8 cellular contexts compared by ENCODE assay signal in genomic region chr19:12995596-12996541, GRCh38. TPM values are rescaled to one million over a fixed set of nuclear protein-coding genes. Genes with fewer than 3 reads are reported as not detected.
DNase-seq lines count a peak whose midpoint lies in the region; TF ChIP-seq lines count a peak whose summit lies in the region.

No MANE protein-coding gene starts in this region.

- H3K27me3 ChIP-seq in ACC112 (ENCODE audit: insufficient read depth, low read length) (no peaks in the 10 kb centered on the region), GM23248 (replicated peaks; ENCODE audit: insufficient read depth) (no peaks in the 10 kb centered on the region), adipocyte (replicated peaks; ENCODE audit: control insufficient read depth, insufficient read depth, low read length) (no peaks in the 10 kb centered on the region), smooth muscle cell (ENCODE audit: low read depth) (peaks cover 63% of the 10 kb centered on the region)

- in situ Hi-C loops in GM23248 (cut with MboI), result no loop called here

- no peaks in the 10 kb centered on the region for H3K36me3 ChIP-seq in ACC112 (ENCODE audit: insufficient read depth, low read length)
- H3K36me3 ChIP-seq in GM23248 (ENCODE audit: low read depth), result 0 out of 2 replicates have a peak, but pooled peaks cover 4% of the 10 kb centered on the region
- peaks cover 6% of the 10 kb centered on the region for H3K36me3 ChIP-seq in adipocyte (ENCODE audit: control insufficient read depth, insufficient read depth, low read length, severe bottlenecking)
- no peaks in the 10 kb centered on the region for H3K36me3 ChIP-seq in smooth muscle cell (ENCODE audit: low read depth)

- DNase-seq in GM23248, result peak; percentile 59
- DNase-seq in adipocyte (ENCODE audit: low read depth), result peak; percentile 56
- DNase-seq in smooth muscle cell (lab: John Stamatoyannopoulos, UW; ENCODE audit: unreplicated experiment), result no peak
- no peak for DNase-seq in NCI-H524 treated with DMSO at 0.1 percent for 48 hours (lab: John Stamatoyannopoulos, UW)
- DNase-seq in pons (ENCODE audit: low spot score), result no peak
- no peak for DNase-seq in NCI-H2196 treated with DMSO at 0.1 percent for 48 hours (lab: John Stamatoyannopoulos, UW; ENCODE audit: unreplicated experiment)

- peak overlapping the region; percentile 95 for H3K4me3 ChIP-seq in ACC112 (ENCODE audit: low read depth, low read length)
- peak overlapping the region; percentile 99 for H3K4me3 ChIP-seq in GM23248
- H3K4me3 ChIP-seq in adipocyte (ENCODE audit: low read length), result peak overlapping the region; percentile 88
- H3K4me3 ChIP-seq in iPS-11a (ENCODE audit: low read depth, low read length), result peak overlapping the region; percentile 35
- peak overlapping the region; percentile 57 for H3K4me3 ChIP-seq in smooth muscle cell

- H2AFZ ChIP-seq in ACC112 (ENCODE audit: low read length, unreplicated experiment) (no peak overlapping the region), GM23248 (0 out of 2 replicates have a peak overlapping the region, but pooled peaks have one; percentile 24), smooth muscle cell (ENCODE audit: low read depth) (peak overlapping the region; percentile 58)

- H3K9me3 ChIP-seq in GM23248 (ENCODE audit: low read depth) (no peaks in the 10 kb centered on the region), adipocyte (ENCODE audit: control insufficient read depth, low read length) (no peaks in the 10 kb centered on the region), smooth muscle cell (replicated peaks; ENCODE audit: low read depth) (no peaks in the 10 kb centered on the region)

- H4K20me1 ChIP-seq in GM23248 (ENCODE audit: insufficient read depth) (no peaks in the 10 kb centered on the region), smooth muscle cell (ENCODE audit: low read depth) (peaks cover 14% of the 10 kb centered on the region)

- H3F3A ChIP-seq in GM23248 (ENCODE audit: insufficient read depth), result peaks cover 3% of the 10 kb centered on the region; the same call in 1 of the 2 replicates
- no peaks in the 10 kb centered on the region for H3F3A ChIP-seq in smooth muscle cell (ENCODE audit: low read depth)

- H3K27ac ChIP-seq in ACC112 (ENCODE audit: low read depth, low read length), result peak overlapping the region; percentile 47; the same call in 1 of the 2 replicates
- H3K27ac ChIP-seq in GM23248, result peak overlapping the region; percentile 84
- H3K27ac ChIP-seq in smooth muscle cell (ENCODE audit: low read depth), result no peak overlapping the region

- H3K4me1 ChIP-seq in ACC112 (ENCODE audit: control insufficient read depth, insufficient read depth, low read length, unreplicated experiment) (peaks cover 4% of the 10 kb centered on the region), GM23248 (ENCODE audit: insufficient read depth) (peaks cover 17% of the 10 kb centered on the region), adipocyte (ENCODE audit: control insufficient read depth, insufficient read depth, low read length) (peaks cover 22% of the 10 kb centered on the region), smooth muscle cell (ENCODE audit: low read depth) (no peaks in the 10 kb centered on the region)

- no peak for TF ChIP-seq CTCF in smooth muscle cell (IDR thresholded peaks at IDR 0.05; ENCODE audit: borderline replicate concordance, insufficient read depth, poor library complexity, severe bottlenecking)

- H3K9ac ChIP-seq in GM23248 (peak overlapping the region; percentile 100), adipocyte (ENCODE audit: low read length) (peak overlapping the region; percentile 99), smooth muscle cell (ENCODE audit: low read depth) (no peak overlapping the region)

- WGBS in GM23248 (ENCODE audit: low coverage in 1 of 2, low lambda C conversion rate in 2 of 2, missing lambda C conversion rate in 2 of 2), 2 experiments, result 0 to 2% methylated on average over 30 to 103 of the region's 138 CpGs
- 5% methylated on average over 60 of the region's 138 CpGs for WGBS in smooth muscle cell (ENCODE audit: low lambda C conversion rate)

- H3K79me2 ChIP-seq in ACC112 (ENCODE audit: control insufficient read depth, insufficient read depth, low read length, unreplicated experiment), result peaks cover 48% of the 10 kb centered on the region
- peaks cover 50% of the 10 kb centered on the region for H3K79me2 ChIP-seq in GM23248 (ENCODE audit: insufficient read depth)
- no peaks in the 10 kb centered on the region for H3K79me2 ChIP-seq in smooth muscle cell (ENCODE audit: low read depth)

- H3K4me2 ChIP-seq in GM23248 (ENCODE audit: unreplicated experiment) (peak overlapping the region; percentile 87), smooth muscle cell (peak overlapping the region; percentile 95)

- H3K9me2 ChIP-seq in GM23248 (ENCODE audit: insufficient read depth), result no peaks in the 10 kb centered on the region

RNA-seq across cellular contexts. Expression of gene NFIX, which starts 0.6 kb away (rescaled TPM):
- total RNA-seq in GM23248 (2014; rRNA removed; shearing (Covaris generic)), result 71.0 and 81.4 TPM in 2 replicates
- 59.2 and 60.8 TPM in 2 replicates for polyA plus RNA-seq in GM23248 (2016; fragmentation: Nextera tagmentation; extraction: Ambion mirVana)
- 2.3 TPM in 2 replicates for total RNA-seq in smooth muscle cell
- polyA plus RNA-seq in smooth muscle cell, result 1.8 and 1.9 TPM in 2 replicates

RNA-seq across cellular contexts. Expression of gene DAND5, which starts 26.5 kb away (rescaled TPM):
- not detected in 2 replicates for total RNA-seq in GM23248 (2014; rRNA removed; shearing (Covaris generic))
- polyA plus RNA-seq in GM23248 (2016; fragmentation: Nextera tagmentation; extraction: Ambion mirVana) (not detected in 2 replicates), smooth muscle cell (0.18 TPM in 1 of 2 replicates, not detected in the other)
- total RNA-seq in smooth muscle cell, result not detected in 2 replicates

RNA-seq across cellular contexts. Expression of gene GADD45GIP1, which starts 38.8 kb away (rescaled TPM):
- total RNA-seq in GM23248 (2014; rRNA removed; shearing (Covaris generic)), result 41.6 and 48.4 TPM in 2 replicates
- polyA plus RNA-seq in GM23248 (2016; fragmentation: Nextera tagmentation; extraction: Ambion mirVana) (132 and 136 TPM in 2 replicates), smooth muscle cell (152 and 153 TPM in 2 replicates)
- 51.5 and 51.6 TPM in 2 replicates for total RNA-seq in smooth muscle cell

RNA-seq across cellular contexts. Expression of gene RAD23A, which starts 50.2 kb away (rescaled TPM):
- 88.5 and 107 TPM in 2 replicates for total RNA-seq in GM23248 (2014; rRNA removed; shearing (Covaris generic))
- polyA plus RNA-seq in GM23248 (2016; fragmentation: Nextera tagmentation; extraction: Ambion mirVana), result 177 and 182 TPM in 2 replicates
- 74.4 and 97.1 TPM in 2 replicates for total RNA-seq in smooth muscle cell
- 176 and 191 TPM in 2 replicates for polyA plus RNA-seq in smooth muscle cell

RNA-seq across cellular contexts. Expression of gene CALR, which starts 57.5 kb away (rescaled TPM):
- 1,238 and 1,432 TPM in 2 replicates for total RNA-seq in GM23248 (2014; rRNA removed; shearing (Covaris generic))
- polyA plus RNA-seq in GM23248 (2016; fragmentation: Nextera tagmentation; extraction: Ambion mirVana), result 1,015 and 1,067 TPM in 2 replicates
- total RNA-seq in smooth muscle cell, result 800 and 956 TPM in 2 replicates
- 640 and 833 TPM in 2 replicates for polyA plus RNA-seq in smooth muscle cell

Comparison
In these comparisons a context has a peak if more than half of its experiments do, and no peak if none do; other contexts are left out.
1. H3K4me3 ChIP-seq: peak in every context shown above with its lines; median percentile 99 in GM23248; 95 in ACC112; 88 in adipocyte; 57 in smooth muscle cell; 35 in iPS-11a.
2. DNase-seq: peak in GM23248 (single experiment) and adipocyte (single experiment); none in smooth muscle cell (single experiment), NCI-H524 treated with DMSO at 0.1 percent for 48 hours (single experiment), pons (single experiment) and NCI-H2196 treated with DMSO at 0.1 percent for 48 hours (single experiment).
3. RNA of gene NFIX, which starts 0.6 kb away (total RNA-seq): 71.0 to 81.4 TPM in GM23248; 2.3 TPM in smooth muscle cell; every median in the first group is over 10 times any median in the second.